8 cellular contexts compared by ENCODE assay signal in the genomic region with DNA sequence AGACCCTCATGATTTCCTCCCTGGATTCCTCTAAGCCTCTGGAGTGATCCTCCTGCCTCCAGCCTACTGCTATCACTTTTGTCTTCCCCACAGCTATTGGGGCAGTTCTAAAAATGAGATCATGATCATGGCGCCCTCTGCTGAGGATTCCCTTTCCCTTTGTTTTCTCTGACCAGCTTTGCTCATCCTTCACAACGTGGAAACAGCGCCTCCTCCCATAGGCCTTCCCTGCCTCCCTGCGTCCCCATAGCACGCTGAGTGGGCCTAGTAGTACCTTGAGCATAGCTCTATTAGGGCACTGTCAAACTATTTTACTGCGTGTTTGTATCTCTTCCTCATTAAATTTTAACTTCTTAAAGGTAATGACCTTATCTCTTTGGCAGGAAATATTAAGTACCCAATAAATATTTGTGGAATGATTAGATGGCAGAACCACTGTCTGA.
DNase-seq lines count a peak whose midpoint lies in the region; ATAC-seq and TF ChIP-seq lines count a peak whose summit lies in the region.

No MANE protein-coding gene starts in this region.

- intact Hi-C loops in IMR-90 (cut with micrococcal nuclease): loop anchor here (1.0 to 10.0 kb wide), 4 partner anchors 317 to 687 kb away; partner anchors contain the start of gene VRK2
- intact Hi-C loops in left colon (cut with DNase I, micrococcal nuclease): no loop called here

- H3K79me1 ChIP-seq in IMR-90 (ENCODE audit: low read depth in 1 of 2, low read length in 2 of 2): no peaks in the 10 kb centered on the region

- no peak overlapping the region for H3K56ac ChIP-seq in IMR-90 (ENCODE audit: extremely low read depth, insufficient read depth, low read length)

- TF ChIP-seq RAD21 in IMR-90 (IDR thresholded peaks at IDR 0.05; ENCODE audit: low read length): peak; percentile 63

- H2AK5ac ChIP-seq in IMR-90 (ENCODE audit: low read depth, low read length): no peak overlapping the region

- no peak overlapping the region for H2AK9ac ChIP-seq in IMR-90 (replicated peaks; ENCODE audit: low read depth, low read length, poor library complexity)

- no peak overlapping the region for H3K14ac ChIP-seq in IMR-90 (replicated peaks; ENCODE audit: low read depth, low read length)

- H3K36me3 ChIP-seq in IMR-90 (ENCODE audit: control insufficient read depth, insufficient read depth, low read length) (no peaks in the 10 kb centered on the region), OCI-LY1 (ENCODE audit: insufficient read depth, low read length) (no peaks in the 10 kb centered on the region), brain microvascular endothelial cell (replicated peaks) (no peaks in the 10 kb centered on the region)

- dilution Hi-C loops in IMR-90 (cut with HindIII; ENCODE audit: low sequenced_read_pairs, unreplicated experiment): no loop called here

- no peaks in the 10 kb centered on the region for H3K4me1 ChIP-seq in IMR-90 (ENCODE audit: control insufficient read depth, insufficient read depth, low read length)
- no peaks in the 10 kb centered on the region for H3K4me1 ChIP-seq in OCI-LY1 (ENCODE audit: insufficient read depth, low read length, severe bottlenecking)

- POLR2A ChIA-PET in IMR-90 (lab: Charles Lee; ENCODE audit: unreplicated experiment): no interaction called here

- WGBS in IMR-90 (ENCODE audit: extremely low coverage in 2 of 2, insufficient read length in 1 of 2), 2 experiments: 23% methylated on average over 4 of the region's 6 CpGs; no CpG with 5 or more reads in 1 of the 2 experiments

- no peak overlapping the region for H3K9ac ChIP-seq in IMR-90 (ENCODE audit: low read depth, low read length)
- no peak overlapping the region for H3K9ac ChIP-seq in OCI-LY1 (ENCODE audit: low read length)

- H3K9me1 ChIP-seq in IMR-90 (ENCODE audit: insufficient read depth, low read length): no peaks in the 10 kb centered on the region

- no TSS peak for BruUV-seq in IMR-90 (replicated peaks; lab: Mats Ljungman, UMichigan)

- H2BK15ac ChIP-seq in IMR-90 (ENCODE audit: low read depth, low read length): no peak overlapping the region

- DNase-seq in COLO829 (ENCODE audit: low spot score): peak; percentile 62
- peak; percentile 62 for DNase-seq in IMR-90
- DNase-seq in brain microvascular endothelial cell: peak; percentile 71
- peak; percentile 37 to 70 for DNase-seq in left colon
- peak; percentile 96 for DNase-seq in superior temporal gyrus (ENCODE audit: extremely low spot score)

- no peaks in the 10 kb centered on the region for H3K9me3 ChIP-seq in IMR-90 (ENCODE audit: control insufficient read depth, insufficient read depth, low read length)
- no peaks in the 10 kb centered on the region for H3K9me3 ChIP-seq in OCI-LY1 (ENCODE audit: low read length)

- CTCF ChIA-PET in IMR-90 (lab: Yijun Ruan, JAX): interaction anchor here (0.7 to 1.1 kb wide), 8 partner anchors 9 to 688 kb away, joined by 3 to 5 read pairs (median 3); no protein-coding TSS in a partner anchor

- H3K4me3 ChIP-seq in IMR-90 (ENCODE audit: insufficient read depth, low read depth, low read length) (no peak overlapping the region), OCI-LY1 (ENCODE audit: low read depth, low read length, poor library complexity, severe bottlenecking) (no peak overlapping the region), brain microvascular endothelial cell (ENCODE audit: low read depth, low read length) (no peak overlapping the region)

- no peaks in the 10 kb centered on the region for H3K79me2 ChIP-seq in OCI-LY1 (ENCODE audit: insufficient read depth, low read length)

- TF ChIP-seq CTCF in IMR-90 (conservative IDR thresholded peaks at IDR 0.05; ENCODE audit: low read depth, low read length) (peak; percentile 70), OCI-LY1 (IDR thresholded peaks at IDR 0.05; ENCODE audit: low read length) (peak; percentile 57), brain microvascular endothelial cell (IDR thresholded peaks at IDR 0.05; ENCODE audit: low read depth, low read length, missing control alignments) (peak; percentile 78)

- no peak overlapping the region for H3K4ac ChIP-seq in IMR-90 (ENCODE audit: low read depth, low read length)

- ATAC-seq in GM19455 (IDR thresholded peaks at IDR 0.05; ENCODE audit: unreplicated experiment) (peak; percentile 65), IMR-90 (ENCODE audit: low read depth) (peak; percentile 96), left colon (peak; percentile 87), HG02759 (IDR thresholded peaks at IDR 0.05; ENCODE audit: unreplicated experiment) (no peak)

- no peak overlapping the region for H4K8ac ChIP-seq in IMR-90 (ENCODE audit: low read depth in 2 of 2, low read length in 2 of 2)

- no peak overlapping the region for H3K18ac ChIP-seq in IMR-90 (ENCODE audit: low read depth, low read length)

- no peaks in the 10 kb centered on the region for H4K20me1 ChIP-seq in IMR-90 (ENCODE audit: insufficient read depth, low read length)
- H4K20me1 ChIP-seq in OCI-LY1 (ENCODE audit: insufficient read depth, low read length): no peaks in the 10 kb centered on the region

- H4K91ac ChIP-seq in IMR-90 (ENCODE audit: insufficient read depth, low read depth, low read length): no peak overlapping the region

- H4K5ac ChIP-seq in IMR-90 (ENCODE audit: low read depth, low read length): no peak overlapping the region

- H2BK120ac ChIP-seq in IMR-90 (ENCODE audit: low read depth, low read length): no peak overlapping the region

- no peak overlapping the region for H2BK20ac ChIP-seq in IMR-90 (ENCODE audit: low read depth, low read length)

- in situ Hi-C loops in IMR-90 (cut with MboI; ENCODE audit: low sequenced_read_pairs): loop anchor here (25.0 kb wide), 1 partner anchor 311 kb away; no protein-coding TSS in a partner anchor
- in situ Hi-C loops in brain microvascular endothelial cell (cut with HindIII; ENCODE audit: low pct_ligation_motif_present, low sequenced_read_pairs): no loop called here

- no peaks in the 10 kb centered on the region for H3F3A ChIP-seq in OCI-LY1 (ENCODE audit: insufficient read depth, low read length)

- H2AFZ ChIP-seq in IMR-90 (replicated peaks; ENCODE audit: low read length, poor library complexity) (peak overlapping the region; percentile 0), OCI-LY1 (ENCODE audit: low read length) (no peak overlapping the region)

- no peak overlapping the region for H3K4me2 ChIP-seq in IMR-90 (ENCODE audit: low read depth, low read length)
- no peak overlapping the region for H3K4me2 ChIP-seq in OCI-LY1 (ENCODE audit: low read length)

- H3K27me3 ChIP-seq in IMR-90 (ENCODE audit: control insufficient read depth, insufficient read depth, low read length): no peaks in the 10 kb centered on the region
- H3K27me3 ChIP-seq in OCI-LY1 (ENCODE audit: insufficient read depth, low read length): no peaks in the 10 kb centered on the region
- H3K27me3 ChIP-seq in brain microvascular endothelial cell (replicated peaks): no peaks in the 10 kb centered on the region

- H3K23ac ChIP-seq in IMR-90 (ENCODE audit: low read depth, low read length): no peak overlapping the region

- TF ChIP-seq POLR2A in IMR-90 (IDR thresholded peaks at IDR 0.05; ENCODE audit: low read depth, low read length): no peak

- H3K27ac ChIP-seq in IMR-90 (ENCODE audit: insufficient read depth, low read length): no peak overlapping the region
- H3K27ac ChIP-seq in OCI-LY1 (ENCODE audit: low read depth, low read length, poor library complexity, severe bottlenecking): no peak overlapping the region
- H3K27ac ChIP-seq in brain microvascular endothelial cell: no peak overlapping the region

- H3K9me2 ChIP-seq in OCI-LY1 (ENCODE audit: low read depth, low read length): no peaks in the 10 kb centered on the region

- no peak overlapping the region for H2BK5ac ChIP-seq in IMR-90 (ENCODE audit: low read depth, low read length, poor library complexity, severe bottlenecking)

TF ChIP-seq in IMR-90, 13 proteins besides CTCF, POLR2A, EP300 and RAD21:
- no peak for TF ChIP-seq ELK1 (IDR thresholded peaks at IDR 0.05; ENCODE audit: borderline replicate concordance, low read depth, low read length)
- peak; percentile 71 for TF ChIP-seq SMC3 (IDR thresholded peaks at IDR 0.05; ENCODE audit: low read depth, low read length)
